16 cellular contexts compared by ENCODE assay signal in genomic region chr9:68974901-68975300, GRCh38. TPM values are rescaled to one million over a fixed set of nuclear protein-coding genes. Genes with fewer than 3 reads are reported as not detected.
DNase-seq lines count a peak whose midpoint lies in the region; ATAC-seq, FAIRE-seq and TF ChIP-seq lines count a peak whose summit lies in the region.
"Had no signal": no experiment of that assay in that cellular context is flagged by ENCODE, and none has a peak within 500 bp of the region (broad histone marks: within the 10 kb centered on the region; RNA-seq: fewer than 3 reads in every experiment).

No MANE protein-coding gene starts in this region.

- H3K4me1 ChIP-seq in esophagus muscularis mucosa = peaks cover 5 to 11% (median 6%) of the 10 kb centered on the region in 4 donors
- H3K4me1 ChIP-seq in pancreas = peaks cover 4 to 9% (median 5%) of the 10 kb centered on the region in 3 donors

- H3K4me3 ChIP-seq in GM06990 (replicated peaks; ENCODE audit: low read depth, low read length) = peak overlapping the region; percentile 27; the same call in 1 of the 2 replicates
- H3K4me3 ChIP-seq in esophagus muscularis mucosa = peak overlapping the region; percentile 7 to 24 (median 12)
- peak overlapping the region in 1 of 4 donors; percentile 7 for H3K4me3 ChIP-seq in pancreas
- H3K4me3 ChIP-seq: mucosa of descending colon had no signal

- TF ChIP-seq POLR2A in esophagus muscularis mucosa (IDR thresholded peaks at IDR 0.05; ENCODE audit: low read depth) = no peak

- DNase-seq in GM06990 (ENCODE audit: extremely low read depth, insufficient read length) = no peak
- no peak for DNase-seq in esophagus muscularis mucosa (ENCODE audit: extremely low spot score)
- DNase-seq in pancreas = no peak
- no peak for DNase-seq in NCI-H1105 treated with DMSO at 0.1 percent for 48 hours (lab: John Stamatoyannopoulos, UW)
- DNase-seq in NCI-H1694 treated with DMSO at 0.1 percent for 48 hours (lab: John Stamatoyannopoulos, UW) = no peak
- DNase-seq in activated CD4-positive, CD25-positive, alpha-beta regulatory T cell treated with anti-CD3 and anti-CD28 coated beads, Interleukin-2, amount 50 U/mL, for 72 hours = no peak
- DNase-seq: activated T-cell treated with anti-CD3 and anti-CD28 coated beads, Interleukin-2, amount 50 U/mL, for 4 hours; C1 segment of cervical spinal cord; EL; NCI-H1048; posterior cingulate gyrus; stimulated activated CD8-positive, alpha-beta memory T cell treated with anti-CD3 and anti-CD28 coated beads, Interleukin-4, amount 100 ng/mL, for 48 hours had no signal

- H3K36me3 ChIP-seq in GM06990 (ENCODE audit: control insufficient read depth, insufficient read depth, low read length) (no peaks in the 10 kb centered on the region), esophagus muscularis mucosa (no peaks in the 10 kb centered on the region), pancreas (no peaks in the 10 kb centered on the region)
- H3K36me3 ChIP-seq: vagina had no signal

- ATAC-seq in HG03460 (IDR thresholded peaks at IDR 0.05; ENCODE audit: unreplicated experiment) = peak; percentile 17
- peak; percentile 35 to 51 (median 42) for ATAC-seq in pancreas

- intact Hi-C loops in esophagus muscularis mucosa (cut with DNase I) (no loop called here), pancreas (cut with DNase I) (no loop called here)

- TF ChIP-seq EP300 in esophagus muscularis mucosa (IDR thresholded peaks at IDR 0.05) = no peak

- FAIRE-seq in pancreas (lab: Jason Lieb, UNC) = no peak
- FAIRE-seq: astrocyte had no signal

- 82% methylated on average over 3 of the region's 3 CpGs for WGBS in esophagus muscularis mucosa
- 94 to 96% methylated on average over 3 of the region's 3 CpGs for WGBS in pancreas, 2 donors

- H3K27me3 ChIP-seq in GM06990 (replicated peaks; ENCODE audit: control insufficient read depth, insufficient read depth, low read length) (no peaks in the 10 kb centered on the region), esophagus muscularis mucosa (no peaks in the 10 kb centered on the region), pancreas (no peaks in the 10 kb centered on the region)
- H3K27me3 ChIP-seq: vagina had no signal

- H3K27ac ChIP-seq in esophagus muscularis mucosa (replicated peaks in 1 of 4) = peak overlapping the region in 2 of 4 donors; percentile 16 to 22
- peak overlapping the region in 2 of 4 donors; percentile 15 to 44 for H3K27ac ChIP-seq in pancreas
- H3K27ac ChIP-seq: vagina had no signal

- TF ChIP-seq CTCF in GM06990 (IDR thresholded peaks at IDR 0.05; ENCODE audit: insufficient read depth, low read length, poor library complexity, severe bottlenecking) = no peak
- TF ChIP-seq CTCF in esophagus muscularis mucosa (IDR thresholded peaks at IDR 0.05) = no peak
- TF ChIP-seq CTCF in pancreas (IDR thresholded peaks at IDR 0.05) = no peak

- no peaks in the 10 kb centered on the region for H3K9me3 ChIP-seq in esophagus muscularis mucosa
- H3K9me3 ChIP-seq in pancreas = no peaks in the 10 kb centered on the region
- H3K9me3 ChIP-seq: mucosa of descending colon, vagina had no signal

RNA-seq across cellular contexts. Expression of gene PRKACG, which starts 39.0 kb away (rescaled TPM):
- total RNA-seq in esophagus muscularis mucosa = not detected
- not detected for total RNA-seq in pancreas
- not detected for polyA plus RNA-seq in pancreas
- total RNA-seq: activated T-cell treated with anti-CD3 and anti-CD28 coated beads, Interleukin-2, amount 50 U/mL, for 4 hours; astrocyte; mucosa of descending colon; vagina had no signal
